11 cellular contexts compared by ENCODE assay signal in genomic region chr3:169968224-169968623, GRCh38. TPM values are rescaled to one million over a fixed set of nuclear protein-coding genes. Genes with fewer than 3 reads are reported as not detected.
DNase-seq lines count a peak whose midpoint lies in the region; ATAC-seq and TF ChIP-seq lines count a peak whose summit lies in the region.
"Had no signal": no experiment of that assay in that cellular context is flagged by ENCODE, and none has a peak within 500 bp of the region (broad histone marks: within the 10 kb centered on the region; RNA-seq: fewer than 3 reads in every experiment).

No MANE protein-coding gene starts in this region.

- H3K36me3 Mint-ChIP-seq in activated naive CD4-positive, alpha-beta T cell treated with anti-CD3 and anti-CD28 coated beads, Interleukin-2, amount 10 ng/mL, durations not matched to agents 7 days and 5 days = peaks cover 23% of the 10 kb centered on the region
- peaks cover 11% of the 10 kb centered on the region for H3K36me3 Mint-ChIP-seq in activated naive CD8-positive, alpha-beta T cell treated with anti-CD3 and anti-CD28 coated beads, Interleukin-2, amount 50 U/mL, for 24 hours (ENCODE audit: low read depth)

- no peak overlapping the region for H3K27ac Mint-ChIP-seq in activated naive CD4-positive, alpha-beta T cell treated with anti-CD3 and anti-CD28 coated beads, Interleukin-2, amount 10 ng/mL, durations not matched to agents 7 days and 5 days
- H3K27ac Mint-ChIP-seq in activated naive CD8-positive, alpha-beta T cell treated with anti-CD3 and anti-CD28 coated beads, Interleukin-2, amount 50 U/mL, for 24 hours = no peak overlapping the region

- WGBS in suprapubic skin = 4% methylated on average over 1 of the region's 1 CpG

- peaks cover 54% of the 10 kb centered on the region for H3K4me1 Mint-ChIP-seq in activated naive CD4-positive, alpha-beta T cell treated with anti-CD3 and anti-CD28 coated beads, Interleukin-2, amount 10 ng/mL, durations not matched to agents 7 days and 5 days
- H3K4me1 Mint-ChIP-seq in activated naive CD8-positive, alpha-beta T cell treated with anti-CD3 and anti-CD28 coated beads, Interleukin-2, amount 50 U/mL, for 24 hours = peaks cover 65% of the 10 kb centered on the region

- no peak for TF ChIP-seq EP300 in suprapubic skin (IDR thresholded peaks at IDR 0.05)

- H3K4me3 Mint-ChIP-seq in activated naive CD4-positive, alpha-beta T cell treated with anti-CD3 and anti-CD28 coated beads, Interleukin-2, amount 10 ng/mL, durations not matched to agents 7 days and 5 days = peak overlapping the region; percentile 96
- peak overlapping the region; percentile 86 for H3K4me3 Mint-ChIP-seq in activated naive CD8-positive, alpha-beta T cell treated with anti-CD3 and anti-CD28 coated beads, Interleukin-2, amount 50 U/mL, for 24 hours

- peaks cover 4% of the 10 kb centered on the region for H3K9me3 Mint-ChIP-seq in activated naive CD4-positive, alpha-beta T cell treated with anti-CD3 and anti-CD28 coated beads, Interleukin-2, amount 10 ng/mL, durations not matched to agents 7 days and 5 days
- H3K9me3 Mint-ChIP-seq in activated naive CD8-positive, alpha-beta T cell treated with anti-CD3 and anti-CD28 coated beads, Interleukin-2, amount 50 U/mL, for 24 hours = no peaks in the 10 kb centered on the region

- ATAC-seq in activated naive CD8-positive, alpha-beta T cell treated with anti-CD3 and anti-CD28 coated beads, Interleukin-2, amount 50 U/mL, for 24 hours = no peak
- peak; percentile 55 for ATAC-seq in left lobe of liver

- H3K27me3 Mint-ChIP-seq in activated naive CD4-positive, alpha-beta T cell treated with anti-CD3 and anti-CD28 coated beads, Interleukin-2, amount 10 ng/mL, durations not matched to agents 7 days and 5 days = no peaks in the 10 kb centered on the region
- H3K27me3 Mint-ChIP-seq in activated naive CD8-positive, alpha-beta T cell treated with anti-CD3 and anti-CD28 coated beads, Interleukin-2, amount 50 U/mL, for 24 hours = no peaks in the 10 kb centered on the region

- no peak for TF ChIP-seq CTCF in suprapubic skin (IDR thresholded peaks at IDR 0.05)

- peaks cover 49% of the 10 kb centered on the region for H3K4me1 ChIP-seq in suprapubic skin

- no peaks in the 10 kb centered on the region for H3K27me3 ChIP-seq in suprapubic skin

- DNase-seq in activated naive CD4-positive, alpha-beta T cell treated with anti-CD3 and anti-CD28 coated beads, Interleukin-2, amount 10 ng/mL, durations not matched to agents 7 days and 5 days = no peak
- DNase-seq in activated naive CD4-positive, alpha-beta T cell treated with Interleukin-2 at 50 U/mL for 16 hours = no peak
- DNase-seq in activated naive CD8-positive, alpha-beta T cell treated with anti-CD3 and anti-CD28 coated beads, Interleukin-2, amount 50 U/mL, for 24 hours = no peak
- no peak for DNase-seq in left lobe of liver (ENCODE audit: low spot score)
- DNase-seq in suprapubic skin (ENCODE audit: low spot score in 2 of 2) = no peak
- DNase-seq in activated CD4-positive, CD25-positive, alpha-beta regulatory T cell (lab: John Stamatoyannopoulos, UW) = no peak
- DNase-seq in UCSD-AML1 (lab: John Stamatoyannopoulos, UW; ENCODE audit: unreplicated experiment) = no peak
- DNase-seq in NCI-H1694 (lab: John Stamatoyannopoulos, UW) = no peak
- DNase-seq: activated effector memory CD4-positive, alpha-beta T cell treated with Interleukin-2 at 50 U/mL for 16 hours; islet precursor cell; NCI-H82 had no signal

- H3K9me3 ChIP-seq in suprapubic skin = no peaks in the 10 kb centered on the region

- no peaks in the 10 kb centered on the region for H3K36me3 ChIP-seq in suprapubic skin

- peak overlapping the region; percentile 90 for H3K4me3 ChIP-seq in suprapubic skin

- peak overlapping the region; percentile 3 for H3K27ac ChIP-seq in suprapubic skin

- CTCF ChIA-PET in activated naive CD4-positive, alpha-beta T cell treated with anti-CD3 and anti-CD28 coated beads, Interleukin-2, amount 10 ng/mL, durations not matched to agents 7 days and 5 days (lab: Charles Lee) = interaction anchor here (1.1 to 3.0 kb wide), 4 partner anchors 38 to 143 kb away, joined by 3 to 9 read pairs (median 5); partner anchors contain the start of gene GPR160

- TF ChIP-seq POLR2A in suprapubic skin (IDR thresholded peaks at IDR 0.05) = no peak

RNA-seq across cellular contexts. Expression of gene SEC62, which starts 1.6 kb away (rescaled TPM):
- total RNA-seq in left lobe of liver = 103 TPM
- total RNA-seq in suprapubic skin = 10 to 100 TPM; 18.3 to 35.3 (median 28.9) TPM

RNA-seq across cellular contexts. Expression of gene SAMD7, which starts 56.9 kb away (rescaled TPM):
- total RNA-seq in left lobe of liver (not detected), suprapubic skin (not detected)
